ENCODE assay signal across 13 cellular contexts in genomic region chr12:6547987-6548386, GRCh38. TPM values are rescaled to one million over a fixed set of nuclear protein-coding genes. Genes with fewer than 3 reads are reported as not detected.
DNase-seq lines count a peak whose midpoint lies in the region; ATAC-seq and TF ChIP-seq lines count a peak whose summit lies in the region.
"Had no signal": no experiment of that assay in that cellular context is flagged by ENCODE, and none has a peak within 500 bp of the region (broad histone marks: within the 10 kb centered on the region; RNA-seq: fewer than 3 reads in every experiment).

No MANE protein-coding gene starts in this region.

- TF ChIP-seq RAD21 in SK-N-SH (IDR thresholded peaks at IDR 0.05; ENCODE audit: low read length): no peak

- TF ChIP-seq EP300 in SK-N-SH (IDR thresholded peaks at IDR 0.05; ENCODE audit: borderline replicate concordance in 1 of 2, low read depth in 1 of 2, low read length in 1 of 2): peak in 1 of 2 experiments; percentile 32; a peak in 1 of 4 replicates

- peak overlapping the region; percentile 24 to 100 (median 99); a peak in 19 of 22 replicates for H3K4me2 ChIP-seq in BLaER1 treated with 17β-estradiol and CSF1 and Interleukin-3, amounts not matched to agents 10 nM and 100 nM
- peak overlapping the region; percentile 91 for H3K4me2 ChIP-seq in SK-N-SH
- H3K4me2 ChIP-seq: KMS-11 had no signal

- POLR2A ChIA-PET in SK-N-SH (lab: Yijun Ruan, JAX): interaction anchor here (0.7 kb wide), 1 partner anchor 9 kb away, joined by 3 read pairs; no protein-coding TSS in a partner anchor

- DNase-seq in SK-N-SH: no peak
- peak; percentile 80 for DNase-seq in fibroblast of peridontal ligament (ENCODE audit: extremely low read depth)
- peak in 1 of 2 donors; percentile 55 for DNase-seq in psoas muscle
- DNase-seq in G401 (ENCODE audit: low spot score): no peak
- no peak for DNase-seq in stimulated activated naive CD4-positive, alpha-beta T cell treated with Interleukin-2 at 50 U/mL for 16 hours (lab: John Stamatoyannopoulos, UW)
- no peak for DNase-seq in stimulated activated naive CD4-positive, alpha-beta T cell (lab: John Stamatoyannopoulos, UW)
- DNase-seq: activated naive CD8-positive, alpha-beta T cell treated with anti-CD3 and anti-CD28 coated beads, Interleukin-2, amount 10 ng/mL, durations not matched to agents 7 days and 5 days; stimulated activated naive CD8-positive, alpha-beta T cell treated with anti-CD3 and anti-CD28 coated beads, Interleukin-15, amount 100 ng/mL, for 72 hours; WERI-Rb-1 had no signal

- H3K4me3 ChIP-seq in BLaER1 treated with 17β-estradiol and CSF1 and Interleukin-3, amounts not matched to agents 10 nM and 100 nM: peak overlapping the region in 5 of 10 experiments; percentile 42 to 99 (median 52); a peak in 8 of 20 replicates
- peak overlapping the region in 1 of 2 experiments; percentile 61; a peak in 2 of 4 replicates for H3K4me3 ChIP-seq in SK-N-SH (ENCODE audit: low read depth in 2 of 2, low read length in 1 of 2)
- H3K4me3 ChIP-seq in psoas muscle: no peak overlapping the region
- H3K4me3 ChIP-seq: prostate gland had no signal

- TF ChIP-seq CTCF in SK-N-SH (IDR thresholded peaks at IDR 0.05) (no peak), psoas muscle (IDR thresholded peaks at IDR 0.05) (no peak)

- H4K20me1 ChIP-seq in BLaER1 treated with 17β-estradiol and CSF1 and Interleukin-3, amounts not matched to agents 10 nM and 100 nM: peaks cover 3 to 37% (median 17%) of the 10 kb centered on the region in 11 experiments; a peak in 17 of 22 replicates
- H4K20me1 ChIP-seq in SK-N-SH (ENCODE audit: insufficient read depth): no peaks in the 10 kb centered on the region

- CTCF ChIA-PET in SK-N-SH (lab: Yijun Ruan, JAX): interaction anchor here (14.7 kb wide), 1 partner anchor 10 kb away, joined by 228 read pairs; the partner anchor contains the start of gene GAPDH

- no peaks in the 10 kb centered on the region for H3K9me2 ChIP-seq in SK-N-SH

- peak overlapping the region in 10 of 11 experiments; percentile 23 to 86 (median 80); a peak in 18 of 22 replicates for H3K27ac ChIP-seq in BLaER1 treated with 17β-estradiol and CSF1 and Interleukin-3, amounts not matched to agents 10 nM and 100 nM
- H3K27ac ChIP-seq in SK-N-SH (ENCODE audit: low read depth in 2 of 2, low read length in 1 of 2): peak overlapping the region; percentile 51 to 93; a peak in 3 of 4 replicates
- H3K27ac ChIP-seq in psoas muscle: peak overlapping the region; percentile 100
- H3K27ac ChIP-seq: KMS-11, prostate gland, WERI-Rb-1 had no signal

- WGBS in SK-N-SH (ENCODE audit: low lambda C conversion rate): 36% methylated on average over 9 of the region's 9 CpGs
- WGBS in psoas muscle, 3 donors: 67 to 70% (median 68%) methylated on average over 9 of the region's 9 CpGs

- H3K4me1 ChIP-seq in BLaER1 treated with 17β-estradiol and CSF1 and Interleukin-3, amounts not matched to agents 10 nM and 100 nM: peaks cover 57 to 80% (median 63%) of the 10 kb centered on the region in 10 experiments
- peaks cover 17 to 60% of the 10 kb centered on the region in 2 experiments for H3K4me1 ChIP-seq in SK-N-SH (ENCODE audit: control insufficient read depth in 1 of 2, insufficient read depth in 2 of 2, low read depth in 1 of 2, low read length in 1 of 2)
- H3K4me1 ChIP-seq in psoas muscle: peaks cover 29% of the 10 kb centered on the region

- peak overlapping the region; percentile 27 to 83 (median 73); a peak in 16 of 22 replicates for H3K9ac ChIP-seq in BLaER1 treated with 17β-estradiol and CSF1 and Interleukin-3, amounts not matched to agents 10 nM and 100 nM
- H3K9ac ChIP-seq in SK-N-SH: peak overlapping the region; percentile 59; the same call in 1 of the 2 replicates
- H3K9ac ChIP-seq: KMS-11 had no signal

- no peaks in the 10 kb centered on the region for H3K9me3 ChIP-seq in BLaER1 treated with 17β-estradiol and CSF1 and Interleukin-3, amounts not matched to agents 10 nM and 100 nM (replicated peaks in 1 of 11)
- H3K9me3 ChIP-seq in SK-N-SH (no peaks in the 10 kb centered on the region), psoas muscle (no peaks in the 10 kb centered on the region)
- H3K9me3 ChIP-seq: prostate gland had no signal

- no peaks in the 10 kb centered on the region for H3K27me3 ChIP-seq in BLaER1 treated with 17β-estradiol and CSF1 and Interleukin-3, amounts not matched to agents 10 nM and 100 nM
- H3K27me3 ChIP-seq in SK-N-SH (ENCODE audit: insufficient read depth) (no peaks in the 10 kb centered on the region), psoas muscle (ENCODE audit: insufficient read depth in 3 of 3, low read length in 2 of 3) (no peaks in the 10 kb centered on the region)

- in situ Hi-C loops in G401 (cut with HindIII; ENCODE audit: low sequenced_read_pairs): no loop called here

- H3K36me3 ChIP-seq in BLaER1 treated with 17β-estradiol and CSF1 and Interleukin-3, amounts not matched to agents 10 nM and 100 nM: peaks cover 55 to 82% (median 69%) of the 10 kb centered on the region in 11 experiments
- H3K36me3 ChIP-seq in SK-N-SH (replicated peaks in 1 of 2; ENCODE audit: control insufficient read depth in 1 of 2, insufficient read depth in 2 of 2, low read length in 1 of 2) (peaks cover 12 to 30% of the 10 kb centered on the region in 2 experiments), psoas muscle (ENCODE audit: insufficient read depth in 1 of 2, low read depth in 1 of 2) (peaks cover 0 to 70% of the 10 kb centered on the region in 2 donors)
- H3K36me3 ChIP-seq: prostate gland had no signal

- peaks cover 54% of the 10 kb centered on the region for H3F3A ChIP-seq in SK-N-SH (replicated peaks; ENCODE audit: insufficient read depth)

- intact Hi-C loops in psoas muscle (cut with DNase I): no loop called here

- ATAC-seq in psoas muscle (no peak), HG02623 (IDR thresholded peaks at IDR 0.05; ENCODE audit: unreplicated experiment) (no peak)
- ATAC-seq: stimulated activated naive CD8-positive, alpha-beta T cell treated with anti-CD3 and anti-CD28 coated beads, Interleukin-15, amount 100 ng/mL, for 72 hours had no signal

- peaks cover 88% of the 10 kb centered on the region for H3K79me2 ChIP-seq in SK-N-SH (ENCODE audit: insufficient read depth)

- H2AFZ ChIP-seq in SK-N-SH (ENCODE audit: low read depth): no peak overlapping the region

TF ChIP-seq in SK-N-SH, 30 proteins besides CTCF, POLR2A, EP300 and RAD21 (continues in another document):
- peak; percentile 37; the same call in 1 of the 2 replicates for TF ChIP-seq ELF1 (IDR thresholded peaks at IDR 0.05)
- TF ChIP-seq TAF1 (IDR thresholded peaks at IDR 0.05; ENCODE audit: borderline replicate concordance, low read depth, low read length): peak; percentile 27; the same call in 1 of the 2 replicates
- TF ChIP-seq SIN3A (IDR thresholded peaks at IDR 0.05; ENCODE audit: borderline replicate concordance, low read depth, low read length): peak; percentile 72; the same call in 1 of the 2 replicates
- peak; percentile 78 for TF ChIP-seq JUND (IDR thresholded peaks at IDR 0.05)
- peak; percentile 84 for TF ChIP-seq FOSL2 (IDR thresholded peaks at IDR 0.05; ENCODE audit: borderline replicate concordance, low read depth)
- TF ChIP-seq NFIC (IDR thresholded peaks at IDR 0.05; ENCODE audit: borderline replicate concordance): peak; percentile 74
- peak; percentile 47; the same call in 1 of the 2 replicates for TF ChIP-seq MAX (IDR thresholded peaks at IDR 0.05; ENCODE audit: low read depth)

RNA-seq across cellular contexts. Expression of gene IFFO1, which starts 7.9 kb away (rescaled TPM):
- polyA plus RNA-seq in SK-N-SH (2012; rRNA removed): 50.1 and 50.6 TPM in 2 replicates
- 16.0 and 21.0 TPM in 2 replicates for polyA plus RNA-seq in SK-N-SH (2012; cell fraction: cytosol; rRNA removed)
- 274 and 306 TPM in 2 replicates for polyA plus RNA-seq in SK-N-SH (2012; cell fraction: nucleus; rRNA removed)
- 10 to 100 TPM; 12.6 to 26.3 (median 18.0) TPM for total RNA-seq in psoas muscle
- 1 to 10 TPM; 6.7 to 8.9 (median 8.3) TPM for polyA plus RNA-seq in psoas muscle
- 11.7 and 13.2 TPM in 2 replicates for total RNA-seq in G401 (2014; rRNA removed; shearing (Covaris generic))

RNA-seq across cellular contexts. Expression of gene GAPDH, which starts 13.7 kb away (rescaled TPM):
- 7,875 and 8,077 TPM in 2 replicates for polyA plus RNA-seq in SK-N-SH (2012; rRNA removed)
- polyA plus RNA-seq in SK-N-SH (2012; cell fraction: cytosol; rRNA removed): 5,050 and 6,344 TPM in 2 replicates
- polyA plus RNA-seq in SK-N-SH (2012; cell fraction: nucleus; rRNA removed): 5,294 and 6,955 TPM in 2 replicates
- total RNA-seq in psoas muscle: over 10,000 TPM in 2 of 4 donors, 1,000 to 10,000 TPM in 2; 7,136 to 10,782 (median 8,991) TPM
- over 10,000 TPM in 2 of 3 donors, 1,000 to 10,000 TPM in 1; 9,788 to 18,891 (median 16,487) TPM for polyA plus RNA-seq in psoas muscle
- 3,766 and 4,312 TPM in 2 replicates for total RNA-seq in G401 (2014; rRNA removed; shearing (Covaris generic))

RNA-seq across cellular contexts. Expression of gene NOP2, which starts 20.1 kb away (rescaled TPM):
- polyA plus RNA-seq in SK-N-SH (2012; rRNA removed) (64.5 and 76.2 TPM in 2 replicates), psoas muscle (10 to 100 TPM; 44.1 to 67.0 (median 66.4) TPM)
- polyA plus RNA-seq in SK-N-SH (2012; cell fraction: cytosol; rRNA removed): 45.2 and 46.3 TPM in 2 replicates
- 283 and 315 TPM in 2 replicates for polyA plus RNA-seq in SK-N-SH (2012; cell fraction: nucleus; rRNA removed)
- 10 to 100 TPM; 29.8 to 62.2 (median 52.9) TPM for total RNA-seq in psoas muscle
- total RNA-seq in G401 (2014; rRNA removed; shearing (Covaris generic)): 45.5 and 70.7 TPM in 2 replicates

RNA-seq across cellular contexts. Expression of gene NCAPD2, which starts 54.1 kb away (rescaled TPM):
- polyA plus RNA-seq in SK-N-SH (2012; rRNA removed) (39.8 and 46.9 TPM in 2 replicates), psoas muscle (1 to 10 TPM; 3.9 to 9.5 (median 5.9) TPM)
- polyA plus RNA-seq in SK-N-SH (2012; cell fraction: cytosol; rRNA removed): 27.2 and 35.7 TPM in 2 replicates
- polyA plus RNA-seq in SK-N-SH (2012; cell fraction: nucleus; rRNA removed): 46.2 and 57.3 TPM in 2 replicates
- 10 to 100 TPM; 10.1 to 13.4 (median 11.2) TPM for total RNA-seq in psoas muscle
- 86.1 and 102 TPM in 2 replicates for total RNA-seq in G401 (2014; rRNA removed; shearing (Covaris generic))

RNA-seq across cellular contexts. Expression of gene MRPL51, which starts 54.9 kb away (rescaled TPM):
- polyA plus RNA-seq in SK-N-SH (2012; rRNA removed) (189 and 195 TPM in 2 replicates), psoas muscle (100 to 1,000 TPM; 153 to 217 (median 180) TPM)
- polyA plus RNA-seq in SK-N-SH (2012; cell fraction: cytosol; rRNA removed): 238 and 299 TPM in 2 replicates
- polyA plus RNA-seq in SK-N-SH (2012; cell fraction: nucleus; rRNA removed): 53.6 and 63.7 TPM in 2 replicates
- 100 to 1,000 TPM; 202 to 250 (median 227) TPM for total RNA-seq in psoas muscle
- total RNA-seq in G401 (2014; rRNA removed; shearing (Covaris generic)): 363 and 396 TPM in 2 replicates
